20 cellular contexts compared by ENCODE assay signal in the genomic region with DNA sequence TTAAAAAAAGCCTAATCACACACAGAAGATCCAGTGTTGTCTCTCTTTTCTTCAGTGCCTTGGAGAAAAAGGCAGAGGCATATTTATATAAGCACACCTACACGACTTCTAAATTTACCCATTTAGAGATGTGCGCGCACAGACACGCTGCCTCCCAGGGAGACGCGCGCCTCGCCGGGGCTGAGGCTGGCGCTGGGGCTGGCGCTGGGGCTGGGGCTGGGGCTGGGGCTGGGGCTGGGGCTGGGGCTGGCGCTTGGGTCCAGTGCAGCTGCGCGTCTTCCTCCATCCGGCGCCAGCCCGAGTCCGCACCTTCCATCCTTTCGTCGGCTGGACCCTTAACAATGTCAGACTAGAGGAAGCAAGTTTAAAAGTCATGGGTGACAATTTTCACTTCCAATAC.
DNase-seq lines count a peak whose midpoint lies in the region; ATAC-seq and TF ChIP-seq lines count a peak whose summit lies in the region.
"Had no signal": no experiment of that assay in that cellular context is flagged by ENCODE, and none has a peak within 500 bp of the region (broad histone marks: within the 10 kb centered on the region; RNA-seq: fewer than 3 reads in every experiment).

No MANE protein-coding gene starts in this region.

- peaks cover 2 to 11% (median 4%) of the 10 kb centered on the region in 3 donors for H3K27me3 Mint-ChIP-seq in naive B cell
- H3K27me3 Mint-ChIP-seq: progenitor cell of endocrine pancreas had no signal

- WGBS in right cardiac atrium, result 11% methylated on average over 20 of the region's 20 CpGs

- intact Hi-C loops in right cardiac atrium (cut with DNase I) (no loop called here), left ventricle myocardium superior (cut with micrococcal nuclease) (no loop called here), tibial artery (cut with DNase I; ENCODE audit: low total_unique reads) (no loop called here)

- peaks cover 0 to 5% (median 3%) of the 10 kb centered on the region in 3 donors for H3K4me1 Mint-ChIP-seq in naive B cell
- H3K4me1 Mint-ChIP-seq: WTC11 had no signal

- H3K4me3 ChIP-seq in right cardiac atrium (ENCODE audit: low read length) (peak overlapping the region; percentile 33), astrocyte of the spinal cord (ENCODE audit: low read depth, low read length) (peak overlapping the region; percentile 6), tibial artery (peak overlapping the region; percentile 26 to 36)

- peak overlapping the region in 5 of 8 donors; percentile 16 to 62 (median 25) for H3K4me3 Mint-ChIP-seq in naive B cell
- H3K4me3 Mint-ChIP-seq: activated CD8-positive, alpha-beta memory T cell treated with anti-CD3 and anti-CD28 coated beads, Interleukin-2, amount 10 ng/mL, durations not matched to agents 7 days and 5 days; WTC11 had no signal

- peaks cover under 1 to 5% of the 10 kb centered on the region in 2 donors for H3K36me3 Mint-ChIP-seq in naive B cell
- H3K36me3 Mint-ChIP-seq: activated CD8-positive, alpha-beta memory T cell treated with anti-CD3 and anti-CD28 coated beads, Interleukin-2, amount 10 ng/mL, durations not matched to agents 7 days and 5 days; WTC11 had no signal

- peaks cover 0 to 4% (median 2%) of the 10 kb centered on the region in 7 donors for H3K9me3 Mint-ChIP-seq in naive B cell

- TF ChIP-seq CTCF in astrocyte of the spinal cord (IDR thresholded peaks at IDR 0.05; ENCODE audit: low read depth, low read length) (no peak), tibial artery (IDR thresholded peaks at IDR 0.05) (no peak)

- in situ Hi-C loops in astrocyte of the spinal cord (cut with HindIII; ENCODE audit: low sequenced_read_pairs), result no loop called here

- no peak for DNase-seq in right cardiac atrium
- DNase-seq in left ventricle myocardium superior, result no peak
- no peak for DNase-seq in astrocyte of the spinal cord (ENCODE audit: low read depth, low spot score)
- DNase-seq in naive B cell, result no peak
- DNase-seq in tibial artery, result no peak
- no peak for DNase-seq in islet precursor cell
- DNase-seq in NCI-H524 (lab: John Stamatoyannopoulos, UW), result no peak
- DNase-seq: activated CD8-positive, alpha-beta memory T cell treated with anti-CD3 and anti-CD28 coated beads, Interleukin-2, amount 10 ng/mL, durations not matched to agents 7 days and 5 days; activated effector memory CD4-positive, alpha-beta T cell treated with anti-CD3 and anti-CD28 coated beads, Interleukin-2, amount 50 U/mL, for 16 hours; dermis blood vessel endothelial cell; esophagus squamous epithelium; Kasumi-1; left colon; NCI-H1417; NK-92 treated with Interleukin-12 subunit alpha and Interleukin-12 subunit beta, amount 100 ng/mL, for 24 hours; stimulated activated CD4-positive, alpha-beta T cell treated with anti-CD3 and anti-CD28 coated beads, Interleukin-15, amount 100 ng/mL, for 24 hours; T-helper 2 cell had no signal

- H3K27ac ChIP-seq in right cardiac atrium (ENCODE audit: low read length), result no peak overlapping the region
- no peak overlapping the region for H3K27ac ChIP-seq in tibial artery
- H3K27ac ChIP-seq: esophagus squamous epithelium had no signal

- no peak overlapping the region for H3K27ac Mint-ChIP-seq in naive B cell
- H3K27ac Mint-ChIP-seq: activated CD8-positive, alpha-beta memory T cell treated with anti-CD3 and anti-CD28 coated beads, Interleukin-2, amount 10 ng/mL, durations not matched to agents 7 days and 5 days; progenitor cell of endocrine pancreas; WTC11 had no signal

- H3K4me1 ChIP-seq in right cardiac atrium (ENCODE audit: control insufficient read depth, insufficient read depth, low read length) (no peaks in the 10 kb centered on the region), tibial artery (peaks cover 0 to 11% (median 0%) of the 10 kb centered on the region in 4 donors)

- H3K36me3 ChIP-seq in tibial artery, result no peaks in the 10 kb centered on the region
- H3K36me3 ChIP-seq: esophagus squamous epithelium had no signal

- H3K27me3 ChIP-seq in right cardiac atrium (ENCODE audit: control insufficient read depth, insufficient read depth), result no peaks in the 10 kb centered on the region
- no peaks in the 10 kb centered on the region for H3K27me3 ChIP-seq in tibial artery

- no peak for ATAC-seq in right cardiac atrium
- ATAC-seq in left ventricle myocardium superior, result no peak
- peak in 1 of 2 donors; percentile 25 for ATAC-seq in naive B cell (ENCODE audit: low read depth in 2 of 2)
- ATAC-seq in GM21786 (IDR thresholded peaks at IDR 0.05; ENCODE audit: unreplicated experiment), result no peak
- ATAC-seq: activated CD8-positive, alpha-beta memory T cell treated with anti-CD3 and anti-CD28 coated beads, Interleukin-2, amount 10 ng/mL, durations not matched to agents 7 days and 5 days; left colon; WTC11 had no signal

- H3K9me3 ChIP-seq in right cardiac atrium (ENCODE audit: control insufficient read depth, low read length) (no peaks in the 10 kb centered on the region), tibial artery (peaks cover 0 to 1% (median 0%) of the 10 kb centered on the region in 3 donors)
- H3K9me3 ChIP-seq: esophagus squamous epithelium had no signal
